In genomic region chr19:343941-344624, GRCh38 we compare ENCODE assay signal across 9 cellular contexts. TPM values are rescaled to one million over a fixed set of nuclear protein-coding genes. Genes with fewer than 3 reads are reported as not detected.
DNase-seq lines count a peak whose midpoint lies in the region; ATAC-seq, FAIRE-seq and TF ChIP-seq lines count a peak whose summit lies in the region.
"Had no signal": no experiment of that assay in that cellular context is flagged by ENCODE, and none has a peak within 500 bp of the region (broad histone marks: within the 10 kb centered on the region; RNA-seq: fewer than 3 reads in every experiment).

No MANE protein-coding gene starts in this region.

- peaks cover 50% of the 10 kb centered on the region for H3K79me2 ChIP-seq in HepG2 (ENCODE audit: insufficient read depth, low read length)

- POLR2A ChIA-PET in HepG2 (lab: Yijun Ruan, JAX): no interaction called here

- DNase-seq in NCI-H446 (lab: John Stamatoyannopoulos, UW) (peak; percentile 44 to 79), NCI-H446 treated with DMSO at 0.1 percent for 48 hours (lab: John Stamatoyannopoulos, UW) (no peak), SJCRH30 (peak in 1 of 2 experiments; percentile 44), breast epithelium (ENCODE audit: low spot score in 2 of 2) (no peak), HepG2 (ENCODE audit: low spot score) (no peak), DMS114 treated with DMSO at 0.1 percent for 48 hours (lab: John Stamatoyannopoulos, UW; ENCODE audit: unreplicated experiment) (no peak)
- peak; percentile 22 for DNase-seq in stimulated activated CD8-positive, alpha-beta memory T cell treated with anti-CD3 and anti-CD28 coated beads, Interleukin-15, amount 100 ng/mL, for 24 hours (ENCODE audit: low read depth)

- no peak for TF ChIP-seq POLR2A in breast epithelium (IDR thresholded peaks at IDR 0.05)
- no peak for TF ChIP-seq POLR2A in HepG2 (IDR thresholded peaks at IDR 0.05; ENCODE audit: insufficient read depth in 1 of 2, low read depth in 2 of 2, low read length in 2 of 2)

- in situ Hi-C loops in HepG2 (cut with HindIII; ENCODE audit: extremely low pct_ligation_motif_present, low pct_unique_long_range_greater_than_20kb): no loop called here

- CTCF ChIA-PET in HepG2 (lab: Yijun Ruan, JAX; ENCODE audit: low intra/inter-chr PET ratio, low total read pairs): no interaction called here

- H3K4me1 ChIP-seq in SJCRH30: peaks cover 10% of the 10 kb centered on the region
- peaks cover 7 to 11% of the 10 kb centered on the region in 2 donors for H3K4me1 ChIP-seq in breast epithelium
- peaks cover 69% of the 10 kb centered on the region for H3K4me1 ChIP-seq in HepG2 (ENCODE audit: insufficient read depth, low read length)

- H3K36me3 ChIP-seq in SJCRH30: peaks cover 3% of the 10 kb centered on the region; the same call in 1 of the 2 replicates
- no peaks in the 10 kb centered on the region for H3K36me3 ChIP-seq in breast epithelium
- H3K36me3 ChIP-seq in HepG2 (replicated peaks in 1 of 2; ENCODE audit: control insufficient read depth in 1 of 2, insufficient read depth in 2 of 2, low read length in 2 of 2): peaks cover 1 to 5% of the 10 kb centered on the region in 2 experiments; a peak in 2 of 5 replicates

- H3K4me3 ChIP-seq in SJCRH30: peak overlapping the region; percentile 91
- peak overlapping the region; percentile 66 to 98 (median 88) for H3K4me3 ChIP-seq in breast epithelium
- peak overlapping the region; percentile 72 to 93 (median 78) for H3K4me3 ChIP-seq in HepG2 (replicated peaks in 1 of 3; ENCODE audit: insufficient read depth in 1 of 3, low read depth in 2 of 3, low read length in 3 of 3)

- 0% methylated on average over 4 of the region's 70 CpGs for WGBS in HepG2 (ENCODE audit: low lambda C conversion rate)

- H2AFZ ChIP-seq in HepG2 (ENCODE audit: low read length): no peak overlapping the region

- H3K27ac ChIP-seq in SJCRH30 (peak overlapping the region; percentile 15; the same call in 1 of the 2 replicates), breast epithelium (peak overlapping the region; percentile 73 to 90), HepG2 (ENCODE audit: extremely low read length, insufficient read depth, low read length) (peak overlapping the region; percentile 47)

- no peak for FAIRE-seq in HepG2 (lab: Jason Lieb, UNC)
- FAIRE-seq: colon had no signal

- TF ChIP-seq CTCF in breast epithelium (IDR thresholded peaks at IDR 0.05): no peak
- TF ChIP-seq CTCF in HepG2 (CRISPR knock-in tag; IDR thresholded peaks at IDR 0.05): no peak

- H3K27me3 ChIP-seq in SJCRH30: no peaks in the 10 kb centered on the region
- no peaks in the 10 kb centered on the region for H3K27me3 ChIP-seq in breast epithelium
- H3K27me3 ChIP-seq in HepG2 (ENCODE audit: control insufficient read depth in 1 of 2, insufficient read depth in 2 of 2, low read length in 2 of 2): no peaks in the 10 kb centered on the region; a peak in 1 of 5 replicates

- ATAC-seq in HG02759 (IDR thresholded peaks at IDR 0.05; ENCODE audit: unreplicated experiment) (peak; percentile 48), HepG2 (peak; percentile 10; the same call in 1 of the 3 replicates)

- peak overlapping the region; percentile 80 for H3K9ac ChIP-seq in HepG2 (ENCODE audit: insufficient read depth, low read depth, low read length)

- intact Hi-C loops in breast epithelium (cut with DNase I; ENCODE audit: low total_unique reads) (no loop called here), HepG2 (cut with micrococcal nuclease; ENCODE audit: unreplicated experiment) (no loop called here)

- no peaks in the 10 kb centered on the region for H3K9me3 ChIP-seq in SJCRH30 (replicated peaks)
- H3K9me3 ChIP-seq in breast epithelium: no peaks in the 10 kb centered on the region
- no peaks in the 10 kb centered on the region for H3K9me3 ChIP-seq in HepG2 (ENCODE audit: low read length)

- no TSS peak for BruUV-seq in HepG2 (replicated peaks; lab: Mats Ljungman, UMichigan)

- H3K4me2 ChIP-seq in HepG2 (ENCODE audit: low read depth, low read length): peak overlapping the region; percentile 92

- 0 out of 2 replicates have a peak, but pooled peaks have one; percentile 12 for TF ChIP-seq RAD21 in HepG2 (CRISPR knock-in tag; IDR thresholded peaks at IDR 0.05)

- no peak for TF ChIP-seq EP300 in HepG2 (IDR thresholded peaks at IDR 0.05; ENCODE audit: low read depth in 2 of 2, low read length in 2 of 2)
- TF ChIP-seq EP300 in HepG2 (CRISPR knock-in tag; IDR thresholded peaks at IDR 0.05; ENCODE audit: borderline replicate concordance): no peak

- peaks cover 33% of the 10 kb centered on the region for H4K20me1 ChIP-seq in HepG2 (ENCODE audit: insufficient read depth, low read length)

TF ChIP-seq in HepG2, 621 proteins besides CTCF, POLR2A, EP300 and RAD21 (continues in another document):
- TF ChIP-seq LCORL (IDR thresholded peaks at IDR 0.05) (no peak), LCORL (CRISPR knock-in tag; IDR thresholded peaks at IDR 0.05) (no peak), ARNTL (CRISPR knock-in tag; IDR thresholded peaks at IDR 0.05) (no peak), ETV6 (CRISPR knock-in tag; conservative IDR thresholded peaks at IDR 0.05) (no peak), PAWR (CRISPR knock-in tag; IDR thresholded peaks at IDR 0.05; ENCODE audit: borderline replicate concordance) (no peak), AGO1 (IDR thresholded peaks at IDR 0.05; ENCODE audit: low read depth, low read length, poor library complexity, severe bottlenecking) (no peak), NFE2L2 (IDR thresholded peaks at IDR 0.05; ENCODE audit: low read length) (no peak), ZNF577 (CRISPR knock-in tag; IDR thresholded peaks at IDR 0.05; ENCODE audit: borderline replicate concordance, low read depth) (no peak), CC2D1A (CRISPR knock-in tag; IDR thresholded peaks at IDR 0.05) (no peak)

RNA-seq across cellular contexts. Expression of gene MIER2, which starts 0.5 kb away (rescaled TPM):
- total RNA-seq in SJCRH30 (2014; rRNA removed; shearing (Covaris generic)): 14.8 and 18.5 TPM in 2 replicates
- total RNA-seq in breast epithelium: 10 to 100 TPM in 2 of 3 donors, 1 to 10 TPM in 1; 5.4 to 17.0 (median 12.8) TPM
- total RNA-seq in HepG2 (2016; rRNA removed; fragmentation: Illumina TruSeq; extraction: Trizol): 7.9 and 9.6 TPM in 2 replicates
- total RNA-seq in HepG2 (2016; cell fraction: cytosol; rRNA removed; fragmentation: Illumina TruSeq; extraction: Trizol; ENCODE audit: low read depth): 11.9 and 12.6 TPM in 2 replicates
- 10.4 and 13.2 TPM in 2 replicates for total RNA-seq in HepG2 (2016; cell fraction: insoluble cytoplasmic fraction; rRNA removed; fragmentation: Illumina TruSeq; extraction: Trizol)
- total RNA-seq in HepG2 (2016; cell fraction: membrane; rRNA removed; fragmentation: Illumina TruSeq; extraction: Trizol): 8.0 and 11.3 TPM in 2 replicates
- 8.0 and 17.5 TPM in 2 replicates for total RNA-seq in HepG2 (2016; cell fraction: nucleus; rRNA removed; fragmentation: Illumina TruSeq; extraction: Trizol)
- polyA plus RNA-seq in HepG2 (2011; rRNA removed): 22.9 and 25.7 TPM in 2 replicates
- 8.3 and 13.6 TPM in 2 replicates for polyA plus RNA-seq in HepG2 (2011; cell fraction: cytosol; rRNA removed)
- 54.0 and 67.5 TPM in 2 replicates for polyA plus RNA-seq in HepG2 (2011; cell fraction: nucleus; rRNA removed)
- polyA plus RNA-seq in HepG2 (2012): 21.3 and 21.5 TPM in 2 replicates
- 1.2 and 1.7 TPM in 2 replicates for polyA plus RNA-seq in HepG2 (2016; cell fraction: cytosol; fragmentation: Illumina TruSeq; extraction: Trizol; ENCODE audit: low read depth)
- polyA plus RNA-seq in HepG2 (2016; cell fraction: insoluble cytoplasmic fraction; fragmentation: Illumina TruSeq; extraction: Trizol; ENCODE audit: low read depth): 9.7 and 15.4 TPM in 2 replicates
- 4.1 and 4.8 TPM in 2 replicates for polyA plus RNA-seq in HepG2 (2016; cell fraction: membrane; fragmentation: Illumina TruSeq; extraction: Trizol; ENCODE audit: low read depth)
- 29.5 and 34.6 TPM in 2 replicates for polyA plus RNA-seq in HepG2 (2016; cell fraction: nucleus; fragmentation: Illumina TruSeq; extraction: Trizol; ENCODE audit: insufficient read depth, low read depth)
- 39.4 and 61.2 TPM in 2 replicates for polyA minus RNA-seq in HepG2 (2011; rRNA and poly(A)+ RNA removed; ENCODE audit: low replicate concordance)
- 16.5 and 19.2 TPM in 2 replicates for polyA minus RNA-seq in HepG2 (2011; cell fraction: cytosol; rRNA and poly(A)+ RNA removed)
- 37.2 and 38.9 TPM in 2 replicates for polyA minus RNA-seq in HepG2 (2011; cell fraction: nucleus; rRNA and poly(A)+ RNA removed)

RNA-seq across cellular contexts. Expression of gene PLPP2, which starts 52.9 kb away (rescaled TPM):
- total RNA-seq in SJCRH30 (2014; rRNA removed; shearing (Covaris generic)): 0.04 TPM in 1 of 2 replicates, not detected in the other
- total RNA-seq in breast epithelium (100 to 1,000 TPM in 2 of 3 donors, under 1 TPM in 1; 0.48 to 166 (median 120) TPM), HepG2 (2016; rRNA removed; fragmentation: Illumina TruSeq; extraction: Trizol) (not detected in 2 replicates)
- not detected in 2 replicates for total RNA-seq in HepG2 (2016; cell fraction: cytosol; rRNA removed; fragmentation: Illumina TruSeq; extraction: Trizol; ENCODE audit: low read depth)
- total RNA-seq in HepG2 (2016; cell fraction: insoluble cytoplasmic fraction; rRNA removed; fragmentation: Illumina TruSeq; extraction: Trizol): not detected in 2 replicates
- not detected in 2 replicates for total RNA-seq in HepG2 (2016; cell fraction: membrane; rRNA removed; fragmentation: Illumina TruSeq; extraction: Trizol)
- not detected in 2 replicates for total RNA-seq in HepG2 (2016; cell fraction: nucleus; rRNA removed; fragmentation: Illumina TruSeq; extraction: Trizol)
- not detected in 2 replicates for polyA plus RNA-seq in HepG2 (2011; rRNA removed)
- 0.07 TPM in 1 of 2 replicates, not detected in the other for polyA plus RNA-seq in HepG2 (2011; cell fraction: cytosol; rRNA removed)
- polyA plus RNA-seq in HepG2 (2011; cell fraction: nucleus; rRNA removed): 0.19 and 0.31 TPM in 2 replicates
- 0.16 TPM in 1 of 2 replicates, not detected in the other for polyA plus RNA-seq in HepG2 (2012)
- polyA plus RNA-seq in HepG2 (2016; cell fraction: cytosol; fragmentation: Illumina TruSeq; extraction: Trizol; ENCODE audit: low read depth): not detected in 2 replicates
- not detected in 2 replicates for polyA plus RNA-seq in HepG2 (2016; cell fraction: insoluble cytoplasmic fraction; fragmentation: Illumina TruSeq; extraction: Trizol; ENCODE audit: low read depth)
- polyA plus RNA-seq in HepG2 (2016; cell fraction: membrane; fragmentation: Illumina TruSeq; extraction: Trizol; ENCODE audit: low read depth): not detected in 2 replicates
- not detected in 2 replicates for polyA plus RNA-seq in HepG2 (2016; cell fraction: nucleus; fragmentation: Illumina TruSeq; extraction: Trizol; ENCODE audit: insufficient read depth, low read depth)
- 78.3 TPM in 1 of 2 replicates, not detected in the other for polyA minus RNA-seq in HepG2 (2011; rRNA and poly(A)+ RNA removed; ENCODE audit: low replicate concordance)
- polyA minus RNA-seq in HepG2 (2011; cell fraction: cytosol; rRNA and poly(A)+ RNA removed): not detected in 2 replicates
- polyA minus RNA-seq in HepG2 (2011; cell fraction: nucleus; rRNA and poly(A)+ RNA removed): not detected in 2 replicates

Comparison
In these comparisons a context has a peak if more than half of its experiments do, and no peak if none do; other contexts are left out.
1. DNase-seq: peak in NCI-H446 (2 of 2) and stimulated activated CD8-positive, alpha-beta memory T cell treated with anti-CD3 and anti-CD28 coated beads, Interleukin-15, amount 100 ng/mL, for 24 hours (single experiment); none in NCI-H446 treated with DMSO at 0.1 percent for 48 hours (single experiment), breast epithelium (0 of 2), HepG2 (single experiment) and DMS114 treated with DMSO at 0.1 percent for 48 hours (single experiment).
2. H3K27ac ChIP-seq: peak in every context shown above with its lines; median percentile 82 in breast epithelium; 47 in HepG2; 15 in SJCRH30.
3. Peak in every context shown above with its lines, with median percentiles within 50 percentile points of each other: H3K4me3 ChIP-seq.